Comparison of ENCODE assay signal across 1 cellular context in genomic region chr9:136193127-136193890, GRCh38.
TF ChIP-seq lines count a peak whose summit lies in the region.

No MANE protein-coding gene starts in this region.

TF ChIP-seq in K562, 482 proteins besides CTCF, POLR2A, EP300 and RAD21:
- peak; percentile 86 for TF ChIP-seq CXXC5 (CRISPR knock-in tag; IDR thresholded peaks at IDR 0.05)
- TF ChIP-seq MLX (CRISPR knock-in tag; conservative IDR thresholded peaks at IDR 0.05), result no peak
- no peak for TF ChIP-seq CBFA2T2 (conservative IDR thresholded peaks at IDR 0.05)
- TF ChIP-seq SMAD4 (CRISPR knock-in tag; conservative IDR thresholded peaks at IDR 0.05), result peak; percentile 64
- TF ChIP-seq ZBTB1 (CRISPR knock-in tag; IDR thresholded peaks at IDR 0.05; ENCODE audit: borderline replicate concordance, low read depth), result peak; percentile 44; the same call in 1 of the 2 replicates
- peak in 1 of 2 experiments; percentile 25; a peak in 2 of 4 replicates for TF ChIP-seq MAZ (CRISPR knock-in tag; conservative IDR thresholded peaks at IDR 0.05 in 1 of 2, IDR thresholded peaks at IDR 0.05 in 1 of 2)
- TF ChIP-seq UBTF (IDR thresholded peaks at IDR 0.05; ENCODE audit: borderline replicate concordance in 1 of 2, low read depth in 2 of 2, low read length in 2 of 2), result peak in 1 of 2 experiments; percentile 71; a peak in 1 of 4 replicates
- TF ChIP-seq TEAD4 (IDR thresholded peaks at IDR 0.05; ENCODE audit: low read length), result no peak
- no peak for TF ChIP-seq TEAD4 (CRISPR knock-in tag; IDR thresholded peaks at IDR 0.05; ENCODE audit: borderline replicate concordance)
- TF ChIP-seq PHF8 (IDR thresholded peaks at IDR 0.05; ENCODE audit: borderline replicate concordance, low read length), result no peak
- peak; percentile 84 for TF ChIP-seq RBFOX2 (IDR thresholded peaks at IDR 0.05; ENCODE audit: low read depth, low read length)
- TF ChIP-seq ZNF589 (CRISPR knock-in tag; IDR thresholded peaks at IDR 0.05; ENCODE audit: low read depth), result 0 out of 2 replicates have a peak, but pooled peaks have one; percentile 36
- peak; percentile 23 to 29; a peak in 1 of 4 replicates for TF ChIP-seq NRF1 (conservative IDR thresholded peaks at IDR 0.05 in 1 of 2, IDR thresholded peaks at IDR 0.05 in 1 of 2)
- peak; percentile 8 to 14 for TF ChIP-seq E2F6 (IDR thresholded peaks at IDR 0.05; ENCODE audit: borderline replicate concordance in 1 of 2, extremely low read depth in 1 of 2, insufficient read depth in 1 of 2, insufficient read length in 1 of 2, low read depth in 1 of 2, low read length in 1 of 2, poor library complexity in 1 of 2, severe bottlenecking in 1 of 2)
- TF ChIP-seq GTF2E2 (tag; IDR thresholded peaks at IDR 0.05), result no peak
- 0 out of 2 replicates have a peak, but pooled peaks have one; percentile 11 for TF ChIP-seq ATF7 (IDR thresholded peaks at IDR 0.05)
- TF ChIP-seq HDAC6 (IDR thresholded peaks at IDR 0.05; ENCODE audit: low read depth, low read length), result 0 out of 2 replicates have a peak, but pooled peaks have one; percentile 83
- no peak for TF ChIP-seq ZNF282 (CRISPR knock-in tag; IDR thresholded peaks at IDR 0.05)
- no peak for TF ChIP-seq NR2C2 (CRISPR knock-in tag; IDR thresholded peaks at IDR 0.05)
- TF ChIP-seq NR2C2 (tag; IDR thresholded peaks at IDR 0.05), result peak; percentile 61; the same call in 1 of the 2 replicates
- TF ChIP-seq MTA3 (IDR thresholded peaks at IDR 0.05; ENCODE audit: borderline replicate concordance), result 0 out of 2 replicates have a peak, but pooled peaks have one; percentile 34
- peak; percentile 75 for TF ChIP-seq TFAP4 (CRISPR knock-in tag; IDR thresholded peaks at IDR 0.05; ENCODE audit: borderline replicate concordance)
- TF ChIP-seq PPARD (CRISPR knock-in tag; IDR thresholded peaks at IDR 0.05), result no peak
- peak; percentile 67 for TF ChIP-seq POLR2G (IDR thresholded peaks at IDR 0.05; ENCODE audit: low read depth, low read length)
- TF ChIP-seq ZNF717 (CRISPR knock-in tag; IDR thresholded peaks at IDR 0.05), result 0 out of 2 replicates have a peak, but pooled peaks have one; percentile 29
- TF ChIP-seq ATF2 (CRISPR knock-in tag; IDR thresholded peaks at IDR 0.05), result no peak
- TF ChIP-seq SRF (CRISPR knock-in tag; IDR thresholded peaks at IDR 0.05), result peak in 1 of 2 experiments; percentile 22; a peak in 1 of 4 replicates
- TF ChIP-seq ARID4B (CRISPR knock-in tag; IDR thresholded peaks at IDR 0.05), result peak; percentile 32; the same call in 1 of the 2 replicates
- peak; percentile 44; the same call in 1 of the 2 replicates for TF ChIP-seq VEZF1 (CRISPR knock-in tag; IDR thresholded peaks at IDR 0.05)
- 0 out of 2 replicates have a peak, but pooled peaks have one; percentile 62 for TF ChIP-seq CTBP1 (IDR thresholded peaks at IDR 0.05; ENCODE audit: borderline replicate concordance)
- 0 out of 2 replicates have a peak, but pooled peaks have one; percentile 22 for TF ChIP-seq TARDBP (IDR thresholded peaks at IDR 0.05)
- no peak for TF ChIP-seq MYC (IDR thresholded peaks at IDR 0.05; ENCODE audit: low read depth, low read length)
- TF ChIP-seq MYC (CRISPR knock-in tag; IDR thresholded peaks at IDR 0.05; ENCODE audit: borderline replicate concordance, low read depth), result no peak; the same call in 1 of the 2 replicates
- TF ChIP-seq SRSF3 (IDR thresholded peaks at IDR 0.05; ENCODE audit: insufficient read depth, low read length), result 0 out of 2 replicates have a peak, but pooled peaks have one; percentile 14
- TF ChIP-seq PCBP1 (IDR thresholded peaks at IDR 0.05; ENCODE audit: low read depth, low read length, poor library complexity, severe bottlenecking), result no peak
- TF ChIP-seq HLTF (IDR thresholded peaks at IDR 0.05), result no peak
